Comparison of ENCODE assay signal across 1 cellular context in the genomic region with DNA sequence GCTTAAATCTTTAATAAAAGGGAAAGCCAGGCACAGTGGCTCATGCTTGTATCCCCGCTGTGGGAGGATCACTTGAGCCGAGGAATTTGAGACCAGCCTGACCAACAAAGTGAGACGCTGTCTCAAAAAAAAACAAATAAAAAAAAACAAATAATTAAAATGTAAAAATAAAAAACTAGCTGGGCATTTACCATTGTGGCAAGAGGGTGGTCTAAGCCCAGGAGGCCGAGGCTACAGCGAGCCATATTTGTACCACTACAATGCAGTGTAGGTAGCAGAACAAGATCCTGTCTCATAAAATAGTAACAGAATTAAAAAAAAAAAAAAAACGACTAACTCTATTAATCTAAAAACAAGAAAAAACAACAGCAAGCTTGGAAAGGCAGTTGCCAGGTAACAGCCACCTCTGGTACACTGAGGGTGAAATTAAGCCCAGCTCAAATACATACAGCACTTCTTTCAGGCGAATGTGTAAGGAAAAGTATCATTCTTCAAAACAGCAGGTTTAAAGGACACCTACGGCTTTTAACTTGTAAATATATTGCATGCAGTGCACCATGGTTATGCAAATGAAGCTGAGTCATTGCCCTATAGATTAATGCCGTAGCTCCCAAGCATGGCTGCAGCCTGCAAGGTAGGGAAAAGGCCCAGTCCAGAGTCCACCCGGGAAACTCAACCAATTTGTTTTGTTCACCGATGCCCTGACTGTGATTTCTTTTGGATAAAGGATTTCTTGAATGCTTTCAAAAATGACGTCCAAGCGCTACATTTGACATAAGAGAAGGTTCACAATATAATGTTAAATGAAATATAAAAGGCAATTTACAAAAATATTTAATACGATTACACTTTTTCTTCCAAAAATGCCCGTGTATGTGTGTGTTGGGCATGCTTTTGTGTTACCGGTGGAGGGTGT.
TF ChIP-seq lines count a peak whose summit lies in the region.

No MANE protein-coding gene starts in this region.

TF ChIP-seq in HepG2, 621 proteins besides CTCF, POLR2A, EP300 and RAD21 (continued from another document and continues in another):
- TF ChIP-seq, protein P1, sequence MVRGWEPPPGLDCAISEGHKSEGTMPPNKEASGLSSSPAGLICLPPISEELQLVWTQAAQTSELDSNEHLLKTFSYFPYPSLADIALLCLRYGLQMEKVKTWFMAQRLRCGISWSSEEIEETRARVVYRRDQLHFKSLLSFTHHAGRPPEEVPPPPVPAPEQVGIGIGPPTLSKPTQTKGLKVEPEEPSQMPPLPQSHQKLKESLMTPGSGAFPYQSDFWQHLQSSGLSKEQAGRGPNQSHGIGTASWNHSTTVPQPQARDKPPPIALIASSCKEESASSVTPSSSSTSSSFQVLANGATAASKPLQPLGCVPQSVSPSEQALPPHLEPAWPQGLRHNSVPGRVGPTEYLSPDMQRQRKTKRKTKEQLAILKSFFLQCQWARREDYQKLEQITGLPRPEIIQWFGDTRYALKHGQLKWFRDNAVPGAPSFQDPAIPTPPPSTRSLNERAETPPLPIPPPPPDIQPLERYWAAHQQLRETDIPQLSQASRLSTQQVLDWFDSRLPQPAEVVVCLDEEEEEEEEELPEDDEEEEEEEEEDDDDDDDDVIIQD (CRISPR knock-in tag; IDR thresholded peaks at IDR 0.05; ENCODE audit: low read depth): no peak
- TF ChIP-seq NFE2 (CRISPR knock-in tag; IDR thresholded peaks at IDR 0.05) (0 out of 2 replicates have a peak, but pooled peaks have one; percentile 31), TSC22D2 (CRISPR knock-in tag; IDR thresholded peaks at IDR 0.05; ENCODE audit: borderline replicate concordance) (no peak), GTF3A (CRISPR knock-in tag; conservative IDR thresholded peaks at IDR 0.05) (no peak), NCOA2 (CRISPR knock-in tag; IDR thresholded peaks at IDR 0.05) (peak; percentile 41; the same call in 1 of the 2 replicates), HNRNPUL1 (IDR thresholded peaks at IDR 0.05; ENCODE audit: low read depth, low read length) (no peak), ZNF263 (CRISPR knock-in tag; IDR thresholded peaks at IDR 0.05) (no peak), GTF2F1 (IDR thresholded peaks at IDR 0.05; ENCODE audit: low read length) (peak; percentile 98), CBX1 (IDR thresholded peaks at IDR 0.05; ENCODE audit: low read depth) (peak; percentile 100), ZNF530 (CRISPR knock-in tag; IDR thresholded peaks at IDR 0.05; ENCODE audit: low read depth) (no peak), ZNF138 (CRISPR knock-in tag; IDR thresholded peaks at IDR 0.05; ENCODE audit: low read depth) (no peak), ZNF331 (CRISPR knock-in tag; IDR thresholded peaks at IDR 0.05) (0 out of 2 replicates have a peak, but pooled peaks have one; percentile 16), GATAD2A (CRISPR knock-in tag; IDR thresholded peaks at IDR 0.05) (peak; percentile 2), RBM22 (optimal IDR thresholded peaks at IDR 0.05; ENCODE audit: low read length) (peak; percentile 57), ZNF205 (CRISPR knock-in tag; IDR thresholded peaks at IDR 0.05) (no peak), MAFK (conservative IDR thresholded peaks at IDR 0.05 in 1 of 2, IDR thresholded peaks at IDR 0.05 in 1 of 2; ENCODE audit: low read length in 2 of 2) (peak in 1 of 2 experiments; percentile 29; a peak in 1 of 4 replicates), ASH2L (IDR thresholded peaks at IDR 0.05; ENCODE audit: insufficient read length, low read depth, low read length) (peak; percentile 58), TOE1 (CRISPR knock-in tag; IDR thresholded peaks at IDR 0.05) (peak; percentile 54; the same call in 1 of the 2 replicates), ZNF124 (CRISPR knock-in tag; IDR thresholded peaks at IDR 0.05) (0 out of 2 replicates have a peak, but pooled peaks have one; percentile 36), TAF15 (IDR thresholded peaks at IDR 0.05; ENCODE audit: low read depth, low read length, poor library complexity, severe bottlenecking) (no peak), AGO2 (optimal IDR thresholded peaks at IDR 0.05; ENCODE audit: low read depth, low read length) (no peak), BHLHE40 (IDR thresholded peaks at IDR 0.05; ENCODE audit: low read length) (no peak), FOXK2 (IDR thresholded peaks at IDR 0.05) (peak; percentile 17; the same call in 1 of the 2 replicates), ZNF549 (CRISPR knock-in tag; IDR thresholded peaks at IDR 0.05) (no peak), MEIS2 (CRISPR knock-in tag; IDR thresholded peaks at IDR 0.05) (no peak), DNMT3B (CRISPR knock-in tag; conservative IDR thresholded peaks at IDR 0.05) (no peak), HNF4A (CRISPR knock-in tag; IDR thresholded peaks at IDR 0.05) (peak; percentile 76), ZNF557 (CRISPR knock-in tag; IDR thresholded peaks at IDR 0.05) (no peak), RCOR2 (CRISPR knock-in tag; IDR thresholded peaks at IDR 0.05) (no peak), ZMYM2 (CRISPR knock-in tag; IDR thresholded peaks at IDR 0.05) (no peak), KDM4B (CRISPR knock-in tag; IDR thresholded peaks at IDR 0.05) (no peak)
- TF ChIP-seq, protein P2, sequence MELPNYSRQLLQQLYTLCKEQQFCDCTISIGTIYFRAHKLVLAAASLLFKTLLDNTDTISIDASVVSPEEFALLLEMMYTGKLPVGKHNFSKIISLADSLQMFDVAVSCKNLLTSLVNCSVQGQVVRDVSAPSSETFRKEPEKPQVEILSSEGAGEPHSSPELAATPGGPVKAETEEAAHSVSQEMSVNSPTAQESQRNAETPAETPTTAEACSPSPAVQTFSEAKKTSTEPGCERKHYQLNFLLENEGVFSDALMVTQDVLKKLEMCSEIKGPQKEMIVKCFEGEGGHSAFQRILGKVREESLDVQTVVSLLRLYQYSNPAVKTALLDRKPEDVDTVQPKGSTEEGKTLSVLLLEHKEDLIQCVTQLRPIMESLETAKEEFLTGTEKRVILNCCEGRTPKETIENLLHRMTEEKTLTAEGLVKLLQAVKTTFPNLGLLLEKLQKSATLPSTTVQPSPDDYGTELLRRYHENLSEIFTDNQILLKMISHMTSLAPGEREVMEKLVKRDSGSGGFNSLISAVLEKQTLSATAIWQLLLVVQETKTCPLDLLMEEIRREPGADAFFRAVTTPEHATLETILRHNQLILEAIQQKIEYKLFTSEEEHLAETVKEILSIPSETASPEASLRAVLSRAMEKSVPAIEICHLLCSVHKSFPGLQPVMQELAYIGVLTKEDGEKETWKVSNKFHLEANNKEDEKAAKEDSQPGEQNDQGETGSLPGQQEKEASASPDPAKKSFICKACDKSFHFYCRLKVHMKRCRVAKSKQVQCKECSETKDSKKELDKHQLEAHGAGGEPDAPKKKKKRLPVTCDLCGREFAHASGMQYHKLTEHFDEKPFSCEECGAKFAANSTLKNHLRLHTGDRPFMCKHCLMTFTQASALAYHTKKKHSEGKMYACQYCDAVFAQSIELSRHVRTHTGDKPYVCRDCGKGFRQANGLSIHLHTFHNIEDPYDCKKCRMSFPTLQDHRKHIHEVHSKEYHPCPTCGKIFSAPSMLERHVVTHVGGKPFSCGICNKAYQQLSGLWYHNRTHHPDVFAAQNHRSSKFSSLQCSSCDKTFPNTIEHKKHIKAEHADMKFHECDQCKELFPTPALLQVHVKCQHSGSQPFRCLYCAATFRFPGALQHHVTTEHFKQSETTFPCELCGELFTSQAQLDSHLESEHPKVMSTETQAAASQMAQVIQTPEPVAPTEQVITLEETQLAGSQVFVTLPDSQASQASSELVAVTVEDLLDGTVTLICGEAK (IDR thresholded peaks at IDR 0.05): no peak
- TF ChIP-seq, protein P2 (CRISPR knock-in tag; IDR thresholded peaks at IDR 0.05): no peak
- TF ChIP-seq, protein P3, sequence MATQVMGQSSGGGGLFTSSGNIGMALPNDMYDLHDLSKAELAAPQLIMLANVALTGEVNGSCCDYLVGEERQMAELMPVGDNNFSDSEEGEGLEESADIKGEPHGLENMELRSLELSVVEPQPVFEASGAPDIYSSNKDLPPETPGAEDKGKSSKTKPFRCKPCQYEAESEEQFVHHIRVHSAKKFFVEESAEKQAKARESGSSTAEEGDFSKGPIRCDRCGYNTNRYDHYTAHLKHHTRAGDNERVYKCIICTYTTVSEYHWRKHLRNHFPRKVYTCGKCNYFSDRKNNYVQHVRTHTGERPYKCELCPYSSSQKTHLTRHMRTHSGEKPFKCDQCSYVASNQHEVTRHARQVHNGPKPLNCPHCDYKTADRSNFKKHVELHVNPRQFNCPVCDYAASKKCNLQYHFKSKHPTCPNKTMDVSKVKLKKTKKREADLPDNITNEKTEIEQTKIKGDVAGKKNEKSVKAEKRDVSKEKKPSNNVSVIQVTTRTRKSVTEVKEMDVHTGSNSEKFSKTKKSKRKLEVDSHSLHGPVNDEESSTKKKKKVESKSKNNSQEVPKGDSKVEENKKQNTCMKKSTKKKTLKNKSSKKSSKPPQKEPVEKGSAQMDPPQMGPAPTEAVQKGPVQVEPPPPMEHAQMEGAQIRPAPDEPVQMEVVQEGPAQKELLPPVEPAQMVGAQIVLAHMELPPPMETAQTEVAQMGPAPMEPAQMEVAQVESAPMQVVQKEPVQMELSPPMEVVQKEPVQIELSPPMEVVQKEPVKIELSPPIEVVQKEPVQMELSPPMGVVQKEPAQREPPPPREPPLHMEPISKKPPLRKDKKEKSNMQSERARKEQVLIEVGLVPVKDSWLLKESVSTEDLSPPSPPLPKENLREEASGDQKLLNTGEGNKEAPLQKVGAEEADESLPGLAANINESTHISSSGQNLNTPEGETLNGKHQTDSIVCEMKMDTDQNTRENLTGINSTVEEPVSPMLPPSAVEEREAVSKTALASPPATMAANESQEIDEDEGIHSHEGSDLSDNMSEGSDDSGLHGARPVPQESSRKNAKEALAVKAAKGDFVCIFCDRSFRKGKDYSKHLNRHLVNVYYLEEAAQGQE (IDR thresholded peaks at IDR 0.05; ENCODE audit: borderline replicate concordance in 1 of 2, low read depth in 1 of 2, low read length in 2 of 2): no peak; a peak in 1 of 4 replicates
- TF ChIP-seq, protein P4, sequence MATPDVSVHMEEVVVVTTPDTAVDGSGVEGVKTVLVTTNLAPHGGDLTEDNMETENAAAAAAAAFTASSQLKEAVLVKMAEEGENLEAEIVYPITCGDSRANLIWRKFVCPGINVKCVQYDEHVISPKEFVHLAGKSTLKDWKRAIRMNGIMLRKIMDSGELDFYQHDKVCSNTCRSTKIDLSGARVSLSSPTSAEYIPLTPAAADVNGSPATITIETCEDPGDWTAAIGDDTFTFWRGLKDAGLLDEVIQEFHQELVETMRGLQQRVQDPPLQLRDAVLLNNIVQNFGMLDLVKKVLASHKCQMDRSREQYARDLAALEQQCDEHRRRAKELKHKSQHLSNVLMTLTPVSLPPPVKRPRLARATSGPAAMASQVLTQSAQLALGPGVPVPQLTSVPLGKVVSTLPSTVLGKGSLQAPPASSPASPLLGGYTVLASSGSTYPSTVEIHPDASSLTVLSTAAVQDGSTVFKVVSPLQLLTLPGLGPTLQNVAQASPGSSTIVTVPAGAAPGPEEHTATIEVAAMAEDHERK (CRISPR knock-in tag; IDR thresholded peaks at IDR 0.05; ENCODE audit: low read depth): no peak
- TF ChIP-seq, protein P5, sequence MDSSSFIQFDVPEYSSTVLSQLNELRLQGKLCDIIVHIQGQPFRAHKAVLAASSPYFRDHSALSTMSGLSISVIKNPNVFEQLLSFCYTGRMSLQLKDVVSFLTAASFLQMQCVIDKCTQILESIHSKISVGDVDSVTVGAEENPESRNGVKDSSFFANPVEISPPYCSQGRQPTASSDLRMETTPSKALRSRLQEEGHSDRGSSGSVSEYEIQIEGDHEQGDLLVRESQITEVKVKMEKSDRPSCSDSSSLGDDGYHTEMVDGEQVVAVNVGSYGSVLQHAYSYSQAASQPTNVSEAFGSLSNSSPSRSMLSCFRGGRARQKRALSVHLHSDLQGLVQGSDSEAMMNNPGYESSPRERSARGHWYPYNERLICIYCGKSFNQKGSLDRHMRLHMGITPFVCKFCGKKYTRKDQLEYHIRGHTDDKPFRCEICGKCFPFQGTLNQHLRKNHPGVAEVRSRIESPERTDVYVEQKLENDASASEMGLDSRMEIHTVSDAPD (CRISPR knock-in tag; IDR thresholded peaks at IDR 0.05): no peak
- TF ChIP-seq, protein P6, sequence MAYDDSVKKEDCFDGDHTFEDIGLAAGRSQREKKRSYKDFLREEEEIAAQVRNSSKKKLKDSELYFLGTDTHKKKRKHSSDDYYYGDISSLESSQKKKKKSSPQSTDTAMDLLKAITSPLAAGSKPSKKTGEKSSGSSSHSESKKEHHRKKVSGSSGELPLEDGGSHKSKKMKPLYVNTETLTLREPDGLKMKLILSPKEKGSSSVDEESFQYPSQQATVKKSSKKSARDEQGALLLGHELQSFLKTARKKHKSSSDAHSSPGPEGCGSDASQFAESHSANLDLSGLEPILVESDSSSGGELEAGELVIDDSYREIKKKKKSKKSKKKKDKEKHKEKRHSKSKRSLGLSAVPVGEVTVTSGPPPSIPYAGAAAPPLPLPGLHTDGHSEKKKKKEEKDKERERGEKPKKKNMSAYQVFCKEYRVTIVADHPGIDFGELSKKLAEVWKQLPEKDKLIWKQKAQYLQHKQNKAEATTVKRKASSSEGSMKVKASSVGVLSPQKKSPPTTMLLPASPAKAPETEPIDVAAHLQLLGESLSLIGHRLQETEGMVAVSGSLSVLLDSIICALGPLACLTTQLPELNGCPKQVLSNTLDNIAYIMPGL (CRISPR knock-in tag; IDR thresholded peaks at IDR 0.05; ENCODE audit: borderline replicate concordance in 1 of 2, low read depth in 1 of 2): no peak
